ENCODE assay signal across 21 cellular contexts in genomic region chr14:90785876-90786450, GRCh38.
"Had no signal": no experiment of that assay in that cellular context is flagged by ENCODE, and none has a peak within 500 bp of the region (broad histone marks: within the 10 kb centered on the region; RNA-seq: fewer than 3 reads in every experiment).

No MANE protein-coding gene starts in this region.

- H3K9me3 ChIP-seq: mucosa of descending colon, right lobe of liver, SJSA1 had no signal

- H3K4me1 Mint-ChIP-seq: activated B cell treated with CpG ODN at 0.5 μM for 24 hours; activated CD4-positive, alpha-beta T cell treated with anti-CD3 and anti-CD28 coated beads for 36 hours; activated naive CD4-positive, alpha-beta T cell treated with anti-CD3 and anti-CD28 coated beads, Interleukin-2, amount 10 ng/mL, durations not matched to agents 7 days and 5 days; brain; immature natural killer cell; memory B cell; nephron progenitor cell had no signal

- DNase-seq: activated B cell treated with CpG ODN at 0.5 μM for 24 hours; activated CD4-positive, alpha-beta T cell treated with anti-CD3 and anti-CD28 coated beads for 36 hours; activated CD4-positive, alpha-beta T cell treated with anti-CD3 and anti-CD28 coated beads, Interleukin-2, amount 50 U/mL, for 4 hours; activated CD8-positive, alpha-beta memory T cell treated with anti-CD3 and anti-CD28 coated beads for 24 hours; activated effector memory CD4-positive, alpha-beta T cell treated with Interleukin-2 at 50 U/mL for 16 hours; activated naive CD4-positive, alpha-beta T cell treated with anti-CD3 and anti-CD28 coated beads, Interleukin-2, amount 10 ng/mL, durations not matched to agents 7 days and 5 days; activated T-cell treated with anti-CD3 and anti-CD28 coated beads, Interleukin-2, amount 50 U/mL, for 48 hours; foreskin keratinocyte; immature natural killer cell; left ventricle myocardium superior; nephron progenitor cell; small intestine; stimulated activated CD4-positive, alpha-beta T cell treated with anti-CD3 and anti-CD28 coated beads, Interleukin-2, amount 100 ng/mL, for 48 hours; stimulated activated naive CD4-positive, alpha-beta T cell treated with Interleukin-2 at 50 U/mL for 16 hours; T-helper 1 cell; T-helper 9 cell had no signal

- H3K4me1 ChIP-seq: foreskin keratinocyte, SJSA1 had no signal

- H3K27me3 Mint-ChIP-seq: activated B cell treated with CpG ODN at 0.5 μM for 24 hours; activated CD4-positive, alpha-beta T cell treated with anti-CD3 and anti-CD28 coated beads for 36 hours; brain; memory B cell had no signal

- H3K36me3 ChIP-seq: right lobe of liver, SJSA1 had no signal

- H3K4me3 ChIP-seq: mucosa of descending colon, right lobe of liver, SJSA1 had no signal

- H3K27ac ChIP-seq: foreskin keratinocyte, right lobe of liver, SJSA1 had no signal

- ATAC-seq: activated CD4-positive, alpha-beta T cell treated with anti-CD3 and anti-CD28 coated beads for 36 hours; left ventricle myocardium superior; mucosa of descending colon had no signal

- H3K9me3 Mint-ChIP-seq: activated B cell treated with CpG ODN at 0.5 μM for 24 hours; activated naive CD4-positive, alpha-beta T cell treated with anti-CD3 and anti-CD28 coated beads, Interleukin-2, amount 10 ng/mL, durations not matched to agents 7 days and 5 days; brain; immature natural killer cell; memory B cell; nephron progenitor cell had no signal

- H3K27ac Mint-ChIP-seq: activated B cell treated with CpG ODN at 0.5 μM for 24 hours; activated CD4-positive, alpha-beta T cell treated with anti-CD3 and anti-CD28 coated beads for 36 hours; activated naive CD4-positive, alpha-beta T cell treated with anti-CD3 and anti-CD28 coated beads, Interleukin-2, amount 10 ng/mL, durations not matched to agents 7 days and 5 days; brain; immature natural killer cell; memory B cell had no signal

- H3K27me3 ChIP-seq: foreskin keratinocyte, right lobe of liver, SJSA1 had no signal

- H3K4me3 Mint-ChIP-seq: activated B cell treated with CpG ODN at 0.5 μM for 24 hours; activated CD4-positive, alpha-beta T cell treated with anti-CD3 and anti-CD28 coated beads for 36 hours; activated naive CD4-positive, alpha-beta T cell treated with anti-CD3 and anti-CD28 coated beads, Interleukin-2, amount 10 ng/mL, durations not matched to agents 7 days and 5 days; brain; immature natural killer cell; memory B cell; nephron progenitor cell had no signal

- H3K36me3 Mint-ChIP-seq: activated naive CD4-positive, alpha-beta T cell treated with anti-CD3 and anti-CD28 coated beads, Interleukin-2, amount 10 ng/mL, durations not matched to agents 7 days and 5 days; immature natural killer cell; memory B cell had no signal
